ENCODE assay signal across 19 cellular contexts in genomic region chr9:106588601-106589000, GRCh38.
DNase-seq lines count a peak whose midpoint lies in the region; ATAC-seq, FAIRE-seq and TF ChIP-seq lines count a peak whose summit lies in the region.
"Had no signal": no experiment of that assay in that cellular context is flagged by ENCODE, and none has a peak within 500 bp of the region (broad histone marks: within the 10 kb centered on the region; RNA-seq: fewer than 3 reads in every experiment).

No MANE protein-coding gene starts in this region.

- no peak overlapping the region for H3K4me2 ChIP-seq in trophoblast cell (ENCODE audit: low read length)

- H2BK5ac ChIP-seq in trophoblast cell (ENCODE audit: low read depth, low read length, poor library complexity), result peak overlapping the region; percentile 65

- no peak overlapping the region for H3K9ac ChIP-seq in trophoblast cell (ENCODE audit: low read length)

- H3K4me3 ChIP-seq in fibroblast of villous mesenchyme (ENCODE audit: low read depth, low read length), result no peak overlapping the region
- no peak overlapping the region for H3K4me3 ChIP-seq in trophoblast cell (ENCODE audit: low read depth, low read length)
- H3K4me3 ChIP-seq: K562, left ventricle myocardium inferior, sigmoid colon, stomach had no signal

- no peak overlapping the region for H3K18ac ChIP-seq in trophoblast cell (ENCODE audit: low read length)

- H3K27ac ChIP-seq in trophoblast cell (ENCODE audit: low read depth, low read length), result peak overlapping the region; percentile 94
- H3K27ac ChIP-seq: left ventricle myocardium inferior, stomach had no signal

- no peak for TF ChIP-seq CTCF in fibroblast of villous mesenchyme (IDR thresholded peaks at IDR 0.05; ENCODE audit: insufficient read depth, low read depth, low read length)

- ATAC-seq in HG02678 (IDR thresholded peaks at IDR 0.05; ENCODE audit: unreplicated experiment), result no peak
- ATAC-seq: K562; natural killer cell treated with Interleukin-12 subunit alpha and Interleukin-12 subunit beta and Interleukin-15 and Interleukin-18, amount 100 ng/mL, for 72 hours had no signal

- H3K79me1 ChIP-seq in trophoblast cell (ENCODE audit: low read length), result peaks cover 15% of the 10 kb centered on the region

- H4K91ac ChIP-seq in trophoblast cell (ENCODE audit: low read depth, low read length), result peak overlapping the region; percentile 82

- H2AFZ ChIP-seq in trophoblast cell (ENCODE audit: insufficient read depth, low read length, poor library complexity), result no peak overlapping the region

- DNase-seq in H54 (ENCODE audit: insufficient read length, low spot score) (peak; percentile 33), SK-MEL-5 (ENCODE audit: low read depth, low spot score) (peak; percentile 51), fibroblast of villous mesenchyme (ENCODE audit: low read depth) (peak; percentile 33), trophoblast cell (peak; percentile 53 to 79), activated T-cell treated with anti-CD3 and anti-CD28 coated beads for 4 hours (no peak), COR-L47 (lab: John Stamatoyannopoulos, UW) (no peak), GOT3 (lab: John Stamatoyannopoulos, UW) (no peak)
- DNase-seq: activated CD4-positive, CD25-positive, alpha-beta regulatory T cell treated with anti-CD3 and anti-CD28 coated beads, Interleukin-2, amount 50 U/mL, for 72 hours; activated T-cell treated with anti-CD3 and anti-CD28 coated beads, Interleukin-2, amount 50 U/mL, for 24 hours; aorta; effector CD4-positive, alpha-beta T cell; left ventricle myocardium inferior; NCI-H146; NCI-H82; sigmoid colon; stomach had no signal

- WGBS in trophoblast cell (ENCODE audit: extremely low coverage, insufficient coverage, insufficient read length), result no CpG with 5 or more reads among the region's 5 CpGs

- H2AK5ac ChIP-seq in trophoblast cell (ENCODE audit: low read length), result no peak overlapping the region

- H3K23ac ChIP-seq in trophoblast cell (ENCODE audit: low read length), result no peak overlapping the region

- FAIRE-seq in H54 (lab: Jason Lieb, UNC), result peak; percentile 70
- FAIRE-seq: K562 had no signal

- H3K36me3 ChIP-seq in trophoblast cell (ENCODE audit: control insufficient read depth in 1 of 2, insufficient read depth in 2 of 2, low read length in 2 of 2), result no peaks in the 10 kb centered on the region
- H3K36me3 ChIP-seq: left ventricle myocardium inferior, sigmoid colon, stomach had no signal

- in situ Hi-C loops in SK-MEL-5 (cut with HindIII; ENCODE audit: low pct_unique_long_range_greater_than_20kb, low sequenced_read_pairs), result no loop called here

- H4K8ac ChIP-seq in trophoblast cell (ENCODE audit: low read depth, low read length), result peak overlapping the region; percentile 13

- no peaks in the 10 kb centered on the region for H3K79me2 ChIP-seq in trophoblast cell (ENCODE audit: control insufficient read depth, insufficient read depth, low read length, poor library complexity)

- H3K14ac ChIP-seq in trophoblast cell (ENCODE audit: low read length), result no peak overlapping the region

- no peaks in the 10 kb centered on the region for H3K27me3 ChIP-seq in trophoblast cell (ENCODE audit: insufficient read depth, low read length)
- H3K27me3 ChIP-seq: sigmoid colon, stomach had no signal

- no peak overlapping the region for H4K12ac ChIP-seq in trophoblast cell (ENCODE audit: low read depth, low read length)

- H2BK120ac ChIP-seq in trophoblast cell (ENCODE audit: insufficient read depth, low read length, poor library complexity), result peak overlapping the region; percentile 41

- H3K4me1 ChIP-seq in trophoblast cell (ENCODE audit: control insufficient read depth in 1 of 2, insufficient read depth in 2 of 2, low read length in 2 of 2), result peaks cover 10 to 15% of the 10 kb centered on the region in 2 experiments
- H3K4me1 ChIP-seq: left ventricle myocardium inferior, stomach had no signal

- TF ChIP-seq POLR2A in H54 (IDR thresholded peaks at IDR 0.05; ENCODE audit: low read depth, low read length), result no peak

- no peak overlapping the region for H2BK12ac ChIP-seq in trophoblast cell (ENCODE audit: low read length)

- no peaks in the 10 kb centered on the region for H3K9me3 ChIP-seq in trophoblast cell (ENCODE audit: insufficient read depth, low read depth, low read length)
- H3K9me3 ChIP-seq: left ventricle myocardium inferior, sigmoid colon, stomach had no signal

- no peak overlapping the region for H3K4ac ChIP-seq in trophoblast cell (ENCODE audit: low read depth, low read length)

Comparison
In these comparisons a context has a peak if more than half of its experiments do, and no peak if none do; other contexts are left out.
1. DNase-seq: peak in H54 (single experiment), SK-MEL-5 (single experiment), fibroblast of villous mesenchyme (single experiment) and trophoblast cell (2 of 2); none in activated T-cell treated with anti-CD3 and anti-CD28 coated beads for 4 hours (single experiment), COR-L47 (single experiment) and GOT3 (single experiment).